1 cellular context compared by ENCODE assay signal in the genomic region with DNA sequence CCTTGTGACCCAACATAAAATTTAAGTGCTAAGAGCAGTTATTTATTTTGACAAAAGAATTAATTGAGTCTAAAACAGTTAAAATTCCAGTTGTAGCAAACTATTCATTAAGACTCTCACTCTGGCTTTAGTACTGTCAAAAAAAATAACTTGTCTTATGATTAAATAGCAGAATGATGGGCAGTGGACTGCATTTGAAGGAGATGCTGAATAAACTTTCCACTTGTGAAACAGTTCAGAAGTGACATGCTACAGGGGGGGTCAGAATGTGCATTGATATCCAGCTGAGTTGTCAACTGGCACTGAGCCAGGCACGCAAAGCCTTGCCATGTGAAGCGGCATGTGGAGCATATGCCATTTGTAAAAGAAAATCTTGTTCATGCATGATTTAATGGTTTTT.
TF ChIP-seq lines count a peak whose summit lies in the region.

No MANE protein-coding gene starts in this region.

TF ChIP-seq in HEK293, 187 proteins besides CTCF, POLR2A, EP300 and RAD21 (continued from another document and continues in another):
- TF ChIP-seq, protein P1, sequence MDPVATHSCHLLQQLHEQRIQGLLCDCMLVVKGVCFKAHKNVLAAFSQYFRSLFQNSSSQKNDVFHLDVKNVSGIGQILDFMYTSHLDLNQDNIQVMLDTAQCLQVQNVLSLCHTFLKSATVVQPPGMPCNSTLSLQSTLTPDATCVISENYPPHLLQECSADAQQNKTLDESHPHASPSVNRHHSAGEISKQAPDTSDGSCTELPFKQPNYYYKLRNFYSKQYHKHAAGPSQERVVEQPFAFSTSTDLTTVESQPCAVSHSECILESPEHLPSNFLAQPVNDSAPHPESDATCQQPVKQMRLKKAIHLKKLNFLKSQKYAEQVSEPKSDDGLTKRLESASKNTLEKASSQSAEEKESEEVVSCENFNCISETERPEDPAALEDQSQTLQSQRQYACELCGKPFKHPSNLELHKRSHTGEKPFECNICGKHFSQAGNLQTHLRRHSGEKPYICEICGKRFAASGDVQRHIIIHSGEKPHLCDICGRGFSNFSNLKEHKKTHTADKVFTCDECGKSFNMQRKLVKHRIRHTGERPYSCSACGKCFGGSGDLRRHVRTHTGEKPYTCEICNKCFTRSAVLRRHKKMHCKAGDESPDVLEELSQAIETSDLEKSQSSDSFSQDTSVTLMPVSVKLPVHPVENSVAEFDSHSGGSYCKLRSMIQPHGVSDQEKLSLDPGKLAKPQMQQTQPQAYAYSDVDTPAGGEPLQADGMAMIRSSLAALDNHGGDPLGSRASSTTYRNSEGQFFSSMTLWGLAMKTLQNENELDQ (tag by site-specific recombination; IDR thresholded peaks at IDR 0.05; ENCODE audit: low read depth): no peak
- TF ChIP-seq ZNF24 (tag by site-specific recombination; IDR thresholded peaks at IDR 0.05) (peak; percentile 85; the same call in 1 of the 2 replicates), ZNF785 (tag by site-specific recombination; IDR thresholded peaks at IDR 0.05) (no peak), ZNF112 (tag by site-specific recombination; IDR thresholded peaks at IDR 0.05) (0 out of 2 replicates have a peak, but pooled peaks have one; percentile 47), ZNF311 (tag by site-specific recombination; IDR thresholded peaks at IDR 0.05; ENCODE audit: borderline replicate concordance) (no peak), KLF10 (tag by site-specific recombination; IDR thresholded peaks at IDR 0.05) (peak; percentile 63; the same call in 1 of the 2 replicates), ZNF184 (tag by site-specific recombination; IDR thresholded peaks at IDR 0.05) (peak; percentile 95), ZNF777 (tag by site-specific recombination; IDR thresholded peaks at IDR 0.05; ENCODE audit: borderline replicate concordance) (no peak), ZNF560 (tag by site-specific recombination; IDR thresholded peaks at IDR 0.05; ENCODE audit: borderline replicate concordance) (no peak), SP2 (tag by site-specific recombination; IDR thresholded peaks at IDR 0.05) (no peak), TRIM28 (IDR thresholded peaks at IDR 0.05; ENCODE audit: borderline replicate concordance, low read length) (no peak), ZNF707 (tag by site-specific recombination; IDR thresholded peaks at IDR 0.05) (no peak), KLF9 (tag by site-specific recombination; IDR thresholded peaks at IDR 0.05; ENCODE audit: low read depth) (no peak), GLI4 (tag by site-specific recombination; IDR thresholded peaks at IDR 0.05) (no peak), ZNF501 (tag by site-specific recombination; IDR thresholded peaks at IDR 0.05) (0 out of 2 replicates have a peak, but pooled peaks have one; percentile 63), ZNF132 (tag by site-specific recombination; IDR thresholded peaks at IDR 0.05; ENCODE audit: borderline replicate concordance) (no peak), ZNF37A (tag by site-specific recombination; IDR thresholded peaks at IDR 0.05) (no peak)
- TF ChIP-seq, protein P2, sequence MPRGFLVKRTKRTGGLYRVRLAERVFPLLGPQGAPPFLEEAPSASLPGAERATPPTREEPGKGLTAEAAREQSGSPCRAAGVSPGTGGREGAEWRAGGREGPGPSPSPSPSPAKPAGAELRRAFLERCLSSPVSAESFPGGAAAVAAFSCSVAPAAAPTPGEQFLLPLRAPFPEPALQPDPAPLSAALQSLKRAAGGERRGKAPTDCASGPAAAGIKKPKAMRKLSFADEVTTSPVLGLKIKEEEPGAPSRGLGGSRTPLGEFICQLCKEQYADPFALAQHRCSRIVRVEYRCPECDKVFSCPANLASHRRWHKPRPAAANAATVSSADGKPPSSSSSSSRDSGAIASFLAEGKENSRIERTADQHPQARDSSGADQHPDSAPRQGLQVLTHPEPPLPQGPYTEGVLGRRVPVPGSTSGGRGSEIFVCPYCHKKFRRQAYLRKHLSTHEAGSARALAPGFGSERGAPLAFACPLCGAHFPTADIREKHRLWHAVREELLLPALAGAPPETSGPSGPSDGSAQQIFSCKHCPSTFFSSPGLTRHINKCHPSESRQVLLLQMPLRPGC (tag by site-specific recombination; IDR thresholded peaks at IDR 0.05): no peak
- TF ChIP-seq, protein P3, sequence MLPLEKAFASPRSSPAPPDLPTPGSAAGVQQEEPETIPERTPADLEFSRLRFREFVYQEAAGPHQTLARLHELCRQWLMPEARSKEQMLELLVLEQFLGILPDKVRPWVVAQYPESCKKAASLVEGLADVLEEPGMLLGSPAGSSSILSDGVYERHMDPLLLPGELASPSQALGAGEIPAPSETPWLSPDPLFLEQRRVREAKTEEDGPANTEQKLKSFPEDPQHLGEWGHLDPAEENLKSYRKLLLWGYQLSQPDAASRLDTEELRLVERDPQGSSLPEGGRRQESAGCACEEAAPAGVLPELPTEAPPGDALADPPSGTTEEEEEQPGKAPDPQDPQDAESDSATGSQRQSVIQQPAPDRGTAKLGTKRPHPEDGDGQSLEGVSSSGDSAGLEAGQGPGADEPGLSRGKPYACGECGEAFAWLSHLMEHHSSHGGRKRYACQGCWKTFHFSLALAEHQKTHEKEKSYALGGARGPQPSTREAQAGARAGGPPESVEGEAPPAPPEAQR (tag by site-specific recombination; IDR thresholded peaks at IDR 0.05): no peak
- TF ChIP-seq, protein P4, sequence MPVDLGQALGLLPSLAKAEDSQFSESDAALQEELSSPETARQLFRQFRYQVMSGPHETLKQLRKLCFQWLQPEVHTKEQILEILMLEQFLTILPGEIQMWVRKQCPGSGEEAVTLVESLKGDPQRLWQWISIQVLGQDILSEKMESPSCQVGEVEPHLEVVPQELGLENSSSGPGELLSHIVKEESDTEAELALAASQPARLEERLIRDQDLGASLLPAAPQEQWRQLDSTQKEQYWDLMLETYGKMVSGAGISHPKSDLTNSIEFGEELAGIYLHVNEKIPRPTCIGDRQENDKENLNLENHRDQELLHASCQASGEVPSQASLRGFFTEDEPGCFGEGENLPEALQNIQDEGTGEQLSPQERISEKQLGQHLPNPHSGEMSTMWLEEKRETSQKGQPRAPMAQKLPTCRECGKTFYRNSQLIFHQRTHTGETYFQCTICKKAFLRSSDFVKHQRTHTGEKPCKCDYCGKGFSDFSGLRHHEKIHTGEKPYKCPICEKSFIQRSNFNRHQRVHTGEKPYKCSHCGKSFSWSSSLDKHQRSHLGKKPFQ (tag by site-specific recombination; IDR thresholded peaks at IDR 0.05): 0 out of 2 replicates have a peak, but pooled peaks have one; percentile 48
- TF ChIP-seq, protein P5, sequence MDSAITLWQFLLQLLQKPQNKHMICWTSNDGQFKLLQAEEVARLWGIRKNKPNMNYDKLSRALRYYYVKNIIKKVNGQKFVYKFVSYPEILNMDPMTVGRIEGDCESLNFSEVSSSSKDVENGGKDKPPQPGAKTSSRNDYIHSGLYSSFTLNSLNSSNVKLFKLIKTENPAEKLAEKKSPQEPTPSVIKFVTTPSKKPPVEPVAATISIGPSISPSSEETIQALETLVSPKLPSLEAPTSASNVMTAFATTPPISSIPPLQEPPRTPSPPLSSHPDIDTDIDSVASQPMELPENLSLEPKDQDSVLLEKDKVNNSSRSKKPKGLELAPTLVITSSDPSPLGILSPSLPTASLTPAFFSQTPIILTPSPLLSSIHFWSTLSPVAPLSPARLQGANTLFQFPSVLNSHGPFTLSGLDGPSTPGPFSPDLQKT (IDR thresholded peaks at IDR 0.05; ENCODE audit: borderline replicate concordance, low read depth, low read length): no peak
- TF ChIP-seq, protein P6, sequence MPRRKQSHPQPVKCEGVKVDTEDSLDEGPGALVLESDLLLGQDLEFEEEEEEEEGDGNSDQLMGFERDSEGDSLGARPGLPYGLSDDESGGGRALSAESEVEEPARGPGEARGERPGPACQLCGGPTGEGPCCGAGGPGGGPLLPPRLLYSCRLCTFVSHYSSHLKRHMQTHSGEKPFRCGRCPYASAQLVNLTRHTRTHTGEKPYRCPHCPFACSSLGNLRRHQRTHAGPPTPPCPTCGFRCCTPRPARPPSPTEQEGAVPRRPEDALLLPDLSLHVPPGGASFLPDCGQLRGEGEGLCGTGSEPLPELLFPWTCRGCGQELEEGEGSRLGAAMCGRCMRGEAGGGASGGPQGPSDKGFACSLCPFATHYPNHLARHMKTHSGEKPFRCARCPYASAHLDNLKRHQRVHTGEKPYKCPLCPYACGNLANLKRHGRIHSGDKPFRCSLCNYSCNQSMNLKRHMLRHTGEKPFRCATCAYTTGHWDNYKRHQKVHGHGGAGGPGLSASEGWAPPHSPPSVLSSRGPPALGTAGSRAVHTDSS (tag by site-specific recombination; IDR thresholded peaks at IDR 0.05): no peak
- TF ChIP-seq, protein P7, sequence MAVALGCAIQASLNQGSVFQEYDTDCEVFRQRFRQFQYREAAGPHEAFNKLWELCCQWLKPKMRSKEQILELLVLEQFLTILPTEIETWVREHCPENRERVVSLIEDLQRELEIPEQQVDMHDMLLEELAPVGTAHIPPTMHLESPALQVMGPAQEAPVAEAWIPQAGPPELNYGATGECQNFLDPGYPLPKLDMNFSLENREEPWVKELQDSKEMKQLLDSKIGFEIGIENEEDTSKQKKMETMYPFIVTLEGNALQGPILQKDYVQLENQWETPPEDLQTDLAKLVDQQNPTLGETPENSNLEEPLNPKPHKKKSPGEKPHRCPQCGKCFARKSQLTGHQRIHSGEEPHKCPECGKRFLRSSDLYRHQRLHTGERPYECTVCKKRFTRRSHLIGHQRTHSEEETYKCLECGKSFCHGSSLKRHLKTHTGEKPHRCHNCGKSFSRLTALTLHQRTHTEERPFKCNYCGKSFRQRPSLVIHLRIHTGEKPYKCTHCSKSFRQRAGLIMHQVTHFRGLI (tag by site-specific recombination; IDR thresholded peaks at IDR 0.05): no peak
- TF ChIP-seq, protein P8, sequence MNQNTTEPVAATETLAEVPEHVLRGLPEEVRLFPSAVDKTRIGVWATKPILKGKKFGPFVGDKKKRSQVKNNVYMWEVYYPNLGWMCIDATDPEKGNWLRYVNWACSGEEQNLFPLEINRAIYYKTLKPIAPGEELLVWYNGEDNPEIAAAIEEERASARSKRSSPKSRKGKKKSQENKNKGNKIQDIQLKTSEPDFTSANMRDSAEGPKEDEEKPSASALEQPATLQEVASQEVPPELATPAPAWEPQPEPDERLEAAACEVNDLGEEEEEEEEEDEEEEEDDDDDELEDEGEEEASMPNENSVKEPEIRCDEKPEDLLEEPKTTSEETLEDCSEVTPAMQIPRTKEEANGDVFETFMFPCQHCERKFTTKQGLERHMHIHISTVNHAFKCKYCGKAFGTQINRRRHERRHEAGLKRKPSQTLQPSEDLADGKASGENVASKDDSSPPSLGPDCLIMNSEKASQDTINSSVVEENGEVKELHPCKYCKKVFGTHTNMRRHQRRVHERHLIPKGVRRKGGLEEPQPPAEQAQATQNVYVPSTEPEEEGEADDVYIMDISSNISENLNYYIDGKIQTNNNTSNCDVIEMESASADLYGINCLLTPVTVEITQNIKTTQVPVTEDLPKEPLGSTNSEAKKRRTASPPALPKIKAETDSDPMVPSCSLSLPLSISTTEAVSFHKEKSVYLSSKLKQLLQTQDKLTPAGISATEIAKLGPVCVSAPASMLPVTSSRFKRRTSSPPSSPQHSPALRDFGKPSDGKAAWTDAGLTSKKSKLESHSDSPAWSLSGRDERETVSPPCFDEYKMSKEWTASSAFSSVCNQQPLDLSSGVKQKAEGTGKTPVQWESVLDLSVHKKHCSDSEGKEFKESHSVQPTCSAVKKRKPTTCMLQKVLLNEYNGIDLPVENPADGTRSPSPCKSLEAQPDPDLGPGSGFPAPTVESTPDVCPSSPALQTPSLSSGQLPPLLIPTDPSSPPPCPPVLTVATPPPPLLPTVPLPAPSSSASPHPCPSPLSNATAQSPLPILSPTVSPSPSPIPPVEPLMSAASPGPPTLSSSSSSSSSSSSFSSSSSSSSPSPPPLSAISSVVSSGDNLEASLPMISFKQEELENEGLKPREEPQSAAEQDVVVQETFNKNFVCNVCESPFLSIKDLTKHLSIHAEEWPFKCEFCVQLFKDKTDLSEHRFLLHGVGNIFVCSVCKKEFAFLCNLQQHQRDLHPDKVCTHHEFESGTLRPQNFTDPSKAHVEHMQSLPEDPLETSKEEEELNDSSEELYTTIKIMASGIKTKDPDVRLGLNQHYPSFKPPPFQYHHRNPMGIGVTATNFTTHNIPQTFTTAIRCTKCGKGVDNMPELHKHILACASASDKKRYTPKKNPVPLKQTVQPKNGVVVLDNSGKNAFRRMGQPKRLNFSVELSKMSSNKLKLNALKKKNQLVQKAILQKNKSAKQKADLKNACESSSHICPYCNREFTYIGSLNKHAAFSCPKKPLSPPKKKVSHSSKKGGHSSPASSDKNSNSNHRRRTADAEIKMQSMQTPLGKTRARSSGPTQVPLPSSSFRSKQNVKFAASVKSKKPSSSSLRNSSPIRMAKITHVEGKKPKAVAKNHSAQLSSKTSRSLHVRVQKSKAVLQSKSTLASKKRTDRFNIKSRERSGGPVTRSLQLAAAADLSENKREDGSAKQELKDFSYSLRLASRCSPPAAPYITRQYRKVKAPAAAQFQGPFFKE (tag by site-specific recombination; IDR thresholded peaks at IDR 0.05; ENCODE audit: borderline replicate concordance): no peak
- TF ChIP-seq, protein P9, sequence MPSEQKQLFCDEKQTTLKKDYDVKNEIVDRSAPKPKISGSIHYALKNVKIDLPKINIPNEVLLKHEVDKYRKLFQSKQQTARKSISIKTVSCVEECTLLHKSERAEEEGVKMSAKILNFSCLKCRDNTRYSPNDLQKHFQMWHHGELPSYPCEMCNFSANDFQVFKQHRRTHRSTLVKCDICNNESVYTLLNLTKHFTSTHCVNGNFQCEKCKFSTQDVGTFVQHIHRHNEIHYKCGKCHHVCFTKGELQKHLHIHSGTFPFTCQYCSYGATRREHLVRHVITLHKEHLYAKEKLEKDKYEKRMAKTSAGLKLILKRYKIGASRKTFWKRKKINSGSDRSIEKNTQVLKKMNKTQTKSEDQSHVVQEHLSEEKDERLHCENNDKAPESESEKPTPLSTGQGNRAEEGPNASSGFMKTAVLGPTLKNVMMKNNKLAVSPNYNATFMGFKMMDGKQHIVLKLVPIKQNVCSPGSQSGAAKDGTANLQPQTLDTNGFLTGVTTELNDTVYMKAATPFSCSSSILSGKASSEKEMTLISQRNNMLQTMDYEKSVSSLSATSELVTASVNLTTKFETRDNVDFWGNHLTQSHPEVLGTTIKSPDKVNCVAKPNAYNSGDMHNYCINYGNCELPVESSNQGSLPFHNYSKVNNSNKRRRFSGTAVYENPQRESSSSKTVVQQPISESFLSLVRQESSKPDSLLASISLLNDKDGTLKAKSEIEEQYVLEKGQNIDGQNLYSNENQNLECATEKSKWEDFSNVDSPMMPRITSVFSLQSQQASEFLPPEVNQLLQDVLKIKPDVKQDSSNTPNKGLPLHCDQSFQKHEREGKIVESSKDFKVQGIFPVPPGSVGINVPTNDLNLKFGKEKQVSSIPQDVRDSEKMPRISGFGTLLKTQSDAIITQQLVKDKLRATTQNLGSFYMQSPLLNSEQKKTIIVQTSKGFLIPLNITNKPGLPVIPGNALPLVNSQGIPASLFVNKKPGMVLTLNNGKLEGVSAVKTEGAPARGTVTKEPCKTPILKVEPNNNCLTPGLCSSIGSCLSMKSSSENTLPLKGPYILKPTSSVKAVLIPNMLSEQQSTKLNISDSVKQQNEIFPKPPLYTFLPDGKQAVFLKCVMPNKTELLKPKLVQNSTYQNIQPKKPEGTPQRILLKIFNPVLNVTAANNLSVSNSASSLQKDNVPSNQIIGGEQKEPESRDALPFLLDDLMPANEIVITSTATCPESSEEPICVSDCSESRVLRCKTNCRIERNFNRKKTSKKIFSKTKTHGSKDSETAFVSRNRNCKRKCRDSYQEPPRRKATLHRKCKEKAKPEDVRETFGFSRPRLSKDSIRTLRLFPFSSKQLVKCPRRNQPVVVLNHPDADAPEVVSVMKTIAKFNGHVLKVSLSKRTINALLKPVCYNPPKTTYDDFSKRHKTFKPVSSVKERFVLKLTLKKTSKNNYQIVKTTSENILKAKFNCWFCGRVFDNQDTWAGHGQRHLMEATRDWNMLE (tag by site-specific recombination; conservative IDR thresholded peaks at IDR 0.05; ENCODE audit: low read depth): no peak
